In genomic region chr2:98464772-98465310, GRCh38 we compare ENCODE assay signal across 8 cellular contexts. TPM values are rescaled to one million over a fixed set of nuclear protein-coding genes. Genes with fewer than 3 reads are reported as not detected.
DNase-seq lines count a peak whose midpoint lies in the region; ATAC-seq, FAIRE-seq and TF ChIP-seq lines count a peak whose summit lies in the region.

No MANE protein-coding gene starts in this region.

- no peak for TF ChIP-seq CTCF in MM.1S (IDR thresholded peaks at IDR 0.05; ENCODE audit: low read length)
- no peak for TF ChIP-seq CTCF in K562 (IDR thresholded peaks at IDR 0.05 in 2 of 3, conservative IDR thresholded peaks at IDR 0.05 in 1 of 3; ENCODE audit: insufficient read depth in 2 of 3, low read depth in 1 of 3, low read length in 3 of 3)
- no peak for TF ChIP-seq CTCF in psoas muscle (IDR thresholded peaks at IDR 0.05)
- no peak for TF ChIP-seq CTCF in foreskin fibroblast (IDR thresholded peaks at IDR 0.05; ENCODE audit: low read depth, low read length)

- peak; percentile 36 for TF ChIP-seq POLR2A in GM15510 (IDR thresholded peaks at IDR 0.05; ENCODE audit: borderline replicate concordance, extremely low read depth, insufficient read length)
- no peak for TF ChIP-seq POLR2A in K562 (conservative IDR thresholded peaks at IDR 0.05)

- DNase-seq in MM.1S (peak; percentile 91), K562 (ENCODE audit: extremely low read depth in 1 of 4, low spot score in 3 of 4) (peak in 1 of 4 experiments; percentile 35), psoas muscle (no peak), DMS53 treated with DMSO at 0.1 percent for 48 hours (lab: John Stamatoyannopoulos, UW; ENCODE audit: unreplicated experiment) (no peak), foreskin fibroblast (no peak)
- no peak for DNase-seq in activated CD8-positive, alpha-beta memory T cell treated with anti-CD3 and anti-CD28 coated beads, Interleukin-2, amount 50 U/mL, for 4 hours

- intact Hi-C loops in K562 (cut with micrococcal nuclease) (no loop called here), psoas muscle (cut with DNase I) (no loop called here)

- ATAC-seq in GM21717 (IDR thresholded peaks at IDR 0.05; ENCODE audit: unreplicated experiment) (peak; percentile 43), K562 (peak; percentile 44), psoas muscle (peak in 1 of 4 donors; percentile 49)

- FAIRE-seq in K562 (lab: Jason Lieb, UNC) = no peak

- peak overlapping the region; percentile 99 for H3K27ac ChIP-seq in MM.1S (ENCODE audit: low read length)
- H3K27ac ChIP-seq in K562 (ENCODE audit: extremely low read depth, low read depth, low read length) = peak overlapping the region; percentile 23
- H3K27ac ChIP-seq in psoas muscle = peak overlapping the region; percentile 10

- CTCF ChIA-PET in K562 (lab: Yijun Ruan, JAX; ENCODE audit: low intra/inter-chr PET ratio) = no interaction called here

- peaks cover 4% of the 10 kb centered on the region for H3K9me1 ChIP-seq in K562 (ENCODE audit: control insufficient read depth, insufficient read depth, low read length)

- no peak for TF ChIP-seq RAD21 in K562 (CRISPR knock-in tag; conservative IDR thresholded peaks at IDR 0.05 in 1 of 2, IDR thresholded peaks at IDR 0.05 in 1 of 2)

- H3K4me2 ChIP-seq in MM.1S (ENCODE audit: low read depth, low read length) (peak overlapping the region; percentile 77), K562 (ENCODE audit: insufficient read depth, low read length) (peak overlapping the region; percentile 26; the same call in 1 of the 2 replicates)

- 36% methylated on average over 12 of the region's 12 CpGs for WGBS in K562 (ENCODE audit: insufficient coverage, low coverage, missing lambda C conversion rate)
- 65 to 71% (median 68%) methylated on average over 12 of the region's 12 CpGs for WGBS in psoas muscle, 3 donors

- H3K9me3 ChIP-seq in MM.1S (replicated peaks; ENCODE audit: insufficient read depth, low read length) (no peaks in the 10 kb centered on the region), K562 (replicated peaks; ENCODE audit: control insufficient read depth, insufficient read depth, low read depth, low read length) (no peaks in the 10 kb centered on the region), psoas muscle (no peaks in the 10 kb centered on the region)

- peaks cover 78% of the 10 kb centered on the region for H3K4me1 ChIP-seq in MM.1S (ENCODE audit: low read length)
- H3K4me1 ChIP-seq in K562 (replicated peaks in 1 of 2; ENCODE audit: control insufficient read depth in 2 of 2, insufficient read depth in 2 of 2, low read length in 2 of 2) = peaks cover 37% of the 10 kb centered on the region in 2 experiments
- H3K4me1 ChIP-seq in psoas muscle = peaks cover 35% of the 10 kb centered on the region

- POLR2A ChIA-PET in K562 (lab: Yijun Ruan, JAX) = interaction anchor here (0.6 to 2.1 kb wide), 8 partner anchors 10 to 44 kb away, joined by 3 to 10 read pairs (median 5); no protein-coding TSS in a partner anchor

- no peaks in the 10 kb centered on the region for H3K9me2 ChIP-seq in MM.1S (replicated peaks; ENCODE audit: insufficient read depth, low read length)

- H4K20me1 ChIP-seq in MM.1S (ENCODE audit: insufficient read depth, low read length) (no peaks in the 10 kb centered on the region), K562 (replicated peaks; ENCODE audit: control insufficient read depth, insufficient read depth, low read length) (0 out of 2 replicates have a peak, but pooled peaks cover 4% of the 10 kb centered on the region)

- H3K9ac ChIP-seq in MM.1S (ENCODE audit: low read length) (peak overlapping the region; percentile 86), K562 (ENCODE audit: insufficient read depth in 1 of 2, low read depth in 2 of 2, low read length in 2 of 2) (peak overlapping the region; percentile 15 to 79)

- BruUV-seq in K562 (replicated peaks; lab: Mats Ljungman, UMichigan) = no TSS peak

- H3K4me3 ChIP-seq in MM.1S (ENCODE audit: low read length) = peak overlapping the region; percentile 43
- no peak overlapping the region for H3K4me3 ChIP-seq in K562
- no peak overlapping the region for H3K4me3 ChIP-seq in psoas muscle
- H3K4me3 ChIP-seq in foreskin fibroblast (ENCODE audit: low read depth in 1 of 2, low read length in 2 of 2) = no peak overlapping the region

- H3K27me3 ChIP-seq in MM.1S (replicated peaks; ENCODE audit: insufficient read depth, low read length) (no peaks in the 10 kb centered on the region), K562 (ENCODE audit: control insufficient read depth in 2 of 2, insufficient read depth in 2 of 2, low read length in 2 of 2) (no peaks in the 10 kb centered on the region), psoas muscle (ENCODE audit: insufficient read depth in 3 of 3, low read length in 2 of 3) (no peaks in the 10 kb centered on the region)

- in situ Hi-C loops in K562 (cut with MboI) = no loop called here

- peaks cover 64% of the 10 kb centered on the region for H3F3A ChIP-seq in MM.1S (ENCODE audit: insufficient read depth, low read length)

- no peak overlapping the region for H2AFZ ChIP-seq in MM.1S (ENCODE audit: low read length)
- peak overlapping the region; percentile 48 for H2AFZ ChIP-seq in K562 (ENCODE audit: low read depth, low read length)

- H3K79me2 ChIP-seq in MM.1S (ENCODE audit: low read length) (peaks cover 80% of the 10 kb centered on the region), K562 (ENCODE audit: control insufficient read depth, insufficient read depth, low read length) (peaks cover 26% of the 10 kb centered on the region; the same call in 2 of the 3 replicates)

- no peaks in the 10 kb centered on the region for H3K36me3 ChIP-seq in MM.1S (replicated peaks; ENCODE audit: insufficient read depth, low read length)
- peaks cover 3% of the 10 kb centered on the region for H3K36me3 ChIP-seq in K562 (ENCODE audit: control insufficient read depth, insufficient read depth, low read length)
- no peaks in the 10 kb centered on the region for H3K36me3 ChIP-seq in psoas muscle (ENCODE audit: insufficient read depth in 1 of 2, low read depth in 1 of 2)

- TF ChIP-seq EP300 in K562 (IDR thresholded peaks at IDR 0.05; ENCODE audit: low read length) = no peak

TF ChIP-seq in K562, 482 proteins besides CTCF, POLR2A, EP300 and RAD21 (continues in another document):
- peak; percentile 61 for TF ChIP-seq ETV1 (tag; conservative IDR thresholded peaks at IDR 0.05; ENCODE audit: low read depth)
- TF ChIP-seq STAT6 (CRISPR knock-in tag; IDR thresholded peaks at IDR 0.05) = no peak
- peak; percentile 67; the same call in 1 of the 2 replicates for TF ChIP-seq HES1 (IDR thresholded peaks at IDR 0.05; ENCODE audit: low read depth)
- 0 out of 2 replicates have a peak, but pooled peaks have one; percentile 63 for TF ChIP-seq FOXP1 (CRISPR knock-in tag; IDR thresholded peaks at IDR 0.05)
- TF ChIP-seq HOXB6 (CRISPR knock-in tag; IDR thresholded peaks at IDR 0.05; ENCODE audit: borderline replicate concordance) = no peak
- TF ChIP-seq ZFP1 (CRISPR knock-in tag; IDR thresholded peaks at IDR 0.05) = no peak
- peak; percentile 95 for TF ChIP-seq L3MBTL2 (IDR thresholded peaks at IDR 0.05)
- peak; percentile 79; the same call in 1 of the 2 replicates for TF ChIP-seq SOX6 (IDR thresholded peaks at IDR 0.05)
- TF ChIP-seq PTBP1 (IDR thresholded peaks at IDR 0.05; ENCODE audit: low read depth, low read length) = no peak
- 0 out of 2 replicates have a peak, but pooled peaks have one; percentile 17 for TF ChIP-seq RAD51 (IDR thresholded peaks at IDR 0.05; ENCODE audit: borderline replicate concordance, low read depth)

RNA-seq across cellular contexts. Expression of gene INPP4A, which starts 20.2 kb away (rescaled TPM):
- 57.8 and 102 TPM in 2 replicates for total RNA-seq in K562 (2011; cell fraction: chromatin; rRNA removed; ENCODE audit: low replicate concordance)
- total RNA-seq in K562 (2011; cell fraction: nucleolus; rRNA removed) = 52.5 and 61.2 TPM in 2 replicates
- total RNA-seq in K562 (2011; cell fraction: nucleoplasm; rRNA removed) = 50.8 and 55.2 TPM in 2 replicates
- 10.5 and 11.5 TPM in 2 replicates for total RNA-seq in K562 (2014; rRNA removed)
- total RNA-seq in K562 (2014; rRNA removed; fragmentation: Illumina TruSeq; extraction: Trizol) = 5.6 and 6.9 TPM in 2 replicates
- total RNA-seq in K562 (2015; rRNA removed; fragmentation: Illumina TruSeq; extraction: Trizol) = 7.7 and 8.3 TPM in 2 replicates
- 15.7 and 16.1 TPM in 2 replicates for total RNA-seq in K562 (2021)
- polyA plus RNA-seq in K562 (2011; rRNA removed) = 12.4 and 14.9 TPM in 2 replicates
- 10.6 and 12.6 TPM in 2 replicates for polyA plus RNA-seq in K562 (2011; cell fraction: cytosol; rRNA removed)
- polyA plus RNA-seq in K562 (2011; cell fraction: nucleus; rRNA removed) = 73.7 and 107 TPM in 2 replicates
- polyA plus RNA-seq in K562 (2012) = 10.2 and 13.8 TPM in 2 replicates
- polyA plus RNA-seq in K562 (2014; fragmentation: Illumina TruSeq; extraction: Trizol) = 9.5 and 9.9 TPM in 2 replicates
- 1 to 10 TPM; 1.8 to 2.5 TPM for polyA plus RNA-seq in K562 (2014; fragmentation: Nextera tagmentation; extraction: Ambion mirVana)
- polyA plus RNA-seq in K562 (2014; rRNA removed) = 5.9 and 7.3 TPM in 2 replicates
- 25.8 and 32.7 TPM in 2 replicates for polyA minus RNA-seq in K562 (2011; rRNA and poly(A)+ RNA removed)
- polyA minus RNA-seq in K562 (2011; cell fraction: cytosol; rRNA and poly(A)+ RNA removed) = 9.9 and 17.9 TPM in 2 replicates
- polyA minus RNA-seq in K562 (2011; cell fraction: nucleus; rRNA and poly(A)+ RNA removed) = 58.6 and 67.3 TPM in 2 replicates
- total RNA-seq in psoas muscle = 10 to 100 TPM in 3 of 4 donors, 1 to 10 TPM in 1; 9.8 to 19.7 (median 13.1) TPM
- polyA plus RNA-seq in psoas muscle = 1 to 10 TPM; 2.2 to 5.4 (median 2.8) TPM

Comparison
In these comparisons a context has a peak if more than half of its experiments do, and no peak if none do; other contexts are left out.
1. H3K27ac ChIP-seq: peak in every context shown above with its lines; median percentile 99 in MM.1S; 23 in K562; 10 in psoas muscle.